Comparison of ENCODE assay signal across 8 cellular contexts in genomic region chr1:208265525-208265924, GRCh38.
"Had no signal": no experiment of that assay in that cellular context is flagged by ENCODE, and none has a peak within 500 bp of the region (broad histone marks: within the 10 kb centered on the region; RNA-seq: fewer than 3 reads in every experiment).

No MANE protein-coding gene starts in this region.

- H3K4me3 ChIP-seq: GM12878 had no signal

- FAIRE-seq: G401.6, GM12878, GM12891, GM12892, GM18507, GM19239 had no signal

- ATAC-seq: GM12878 had no signal

- DNase-seq: GDM1, GF-D8 had no signal
